1 cellular context compared by ENCODE assay signal in the genomic region with DNA sequence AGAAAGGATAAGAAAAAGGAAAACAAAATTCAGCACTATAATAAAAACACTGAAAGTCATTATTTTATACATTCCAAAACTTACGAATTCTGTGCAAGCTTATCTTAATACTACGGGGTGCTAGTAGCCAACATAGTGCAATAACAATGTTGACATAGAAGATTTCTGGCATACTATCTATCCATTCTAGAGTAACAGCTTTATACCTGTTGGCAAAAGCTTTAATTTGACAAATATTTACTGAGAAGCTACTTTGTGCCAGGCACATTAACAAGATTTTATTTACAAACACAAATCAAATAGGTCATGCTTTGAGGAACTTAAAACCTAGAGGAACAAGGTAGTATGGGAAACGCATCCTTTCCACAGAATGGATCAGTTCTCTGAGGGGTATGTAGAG.
TF ChIP-seq lines count a peak whose summit lies in the region.

No MANE protein-coding gene starts in this region.

TF ChIP-seq in WTC11, 78 proteins besides CTCF, POLR2A, EP300 and RAD21 (continued from another document):
- TF ChIP-seq, protein P1, sequence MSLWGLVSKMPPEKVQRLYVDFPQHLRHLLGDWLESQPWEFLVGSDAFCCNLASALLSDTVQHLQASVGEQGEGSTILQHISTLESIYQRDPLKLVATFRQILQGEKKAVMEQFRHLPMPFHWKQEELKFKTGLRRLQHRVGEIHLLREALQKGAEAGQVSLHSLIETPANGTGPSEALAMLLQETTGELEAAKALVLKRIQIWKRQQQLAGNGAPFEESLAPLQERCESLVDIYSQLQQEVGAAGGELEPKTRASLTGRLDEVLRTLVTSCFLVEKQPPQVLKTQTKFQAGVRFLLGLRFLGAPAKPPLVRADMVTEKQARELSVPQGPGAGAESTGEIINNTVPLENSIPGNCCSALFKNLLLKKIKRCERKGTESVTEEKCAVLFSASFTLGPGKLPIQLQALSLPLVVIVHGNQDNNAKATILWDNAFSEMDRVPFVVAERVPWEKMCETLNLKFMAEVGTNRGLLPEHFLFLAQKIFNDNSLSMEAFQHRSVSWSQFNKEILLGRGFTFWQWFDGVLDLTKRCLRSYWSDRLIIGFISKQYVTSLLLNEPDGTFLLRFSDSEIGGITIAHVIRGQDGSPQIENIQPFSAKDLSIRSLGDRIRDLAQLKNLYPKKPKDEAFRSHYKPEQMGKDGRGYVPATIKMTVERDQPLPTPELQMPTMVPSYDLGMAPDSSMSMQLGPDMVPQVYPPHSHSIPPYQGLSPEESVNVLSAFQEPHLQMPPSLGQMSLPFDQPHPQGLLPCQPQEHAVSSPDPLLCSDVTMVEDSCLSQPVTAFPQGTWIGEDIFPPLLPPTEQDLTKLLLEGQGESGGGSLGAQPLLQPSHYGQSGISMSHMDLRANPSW (CRISPR knock-in tag; conservative IDR thresholded peaks at IDR 0.05; ENCODE audit: low read depth) = no peak
- TF ChIP-seq FOXP1 (CRISPR knock-in tag; IDR thresholded peaks at IDR 0.05; ENCODE audit: borderline replicate concordance) (no peak), ELF4 (CRISPR knock-in tag; IDR thresholded peaks at IDR 0.05; ENCODE audit: low read depth) (no peak)
TF ChIP-seq in WTC11: peak in this region for 0.
